ENCODE assay signal across 7 cellular contexts in genomic region chr17:33686171-33686570, GRCh38.
DNase-seq lines count a peak whose midpoint lies in the region; ATAC-seq and TF ChIP-seq lines count a peak whose summit lies in the region.

No MANE protein-coding gene starts in this region.

- no peak for ATAC-seq in DND-41 (ENCODE audit: insufficient read depth, low read depth)
- no peak for ATAC-seq in activated CD8-positive, alpha-beta T cell treated with anti-CD3 and anti-CD28 coated beads, Interleukin-2, amount 10 ng/mL, durations not matched to agents 7 days and 5 days
- no peak for ATAC-seq in HG03196 (IDR thresholded peaks at IDR 0.05; ENCODE audit: unreplicated experiment)

- no peak overlapping the region for H2AFZ ChIP-seq in DND-41 (ENCODE audit: low read depth, low read length)

- TF ChIP-seq CTCF in DND-41 (IDR thresholded peaks at IDR 0.05; ENCODE audit: borderline replicate concordance, extremely low read depth, low read length, poor library complexity, severe bottlenecking) (peak; percentile 73), mesothelial cell of epicardium (IDR thresholded peaks at IDR 0.05; ENCODE audit: unreplicated experiment) (peak; percentile 46)

- H3K27ac ChIP-seq in DND-41 (ENCODE audit: low read length) = no peak overlapping the region

- no peaks in the 10 kb centered on the region for H3K9me3 Mint-ChIP-seq in activated CD8-positive, alpha-beta T cell treated with anti-CD3 and anti-CD28 coated beads, Interleukin-2, amount 10 ng/mL, durations not matched to agents 7 days and 5 days (ENCODE audit: insufficient read depth)
- H3K9me3 Mint-ChIP-seq in mesothelial cell of epicardium = no peaks in the 10 kb centered on the region

- no peaks in the 10 kb centered on the region for H3K9me3 ChIP-seq in DND-41 (ENCODE audit: insufficient read depth, low read length, severe bottlenecking)

- H3K27me3 Mint-ChIP-seq in activated CD8-positive, alpha-beta T cell treated with anti-CD3 and anti-CD28 coated beads, Interleukin-2, amount 10 ng/mL, durations not matched to agents 7 days and 5 days (ENCODE audit: low read depth) = no peaks in the 10 kb centered on the region
- peaks cover 35% of the 10 kb centered on the region for H3K27me3 Mint-ChIP-seq in mesothelial cell of epicardium (ENCODE audit: low read depth)

- H3K4me1 ChIP-seq in DND-41 (ENCODE audit: insufficient read depth, low read length) = no peaks in the 10 kb centered on the region

- no peaks in the 10 kb centered on the region for H3K4me1 Mint-ChIP-seq in activated CD8-positive, alpha-beta T cell treated with anti-CD3 and anti-CD28 coated beads, Interleukin-2, amount 10 ng/mL, durations not matched to agents 7 days and 5 days (ENCODE audit: low read depth)
- H3K4me1 Mint-ChIP-seq in mesothelial cell of epicardium = no peaks in the 10 kb centered on the region

- no peak overlapping the region for H3K4me3 Mint-ChIP-seq in activated CD8-positive, alpha-beta T cell treated with anti-CD3 and anti-CD28 coated beads, Interleukin-2, amount 10 ng/mL, durations not matched to agents 7 days and 5 days
- no peak overlapping the region for H3K4me3 Mint-ChIP-seq in mesothelial cell of epicardium

- no peaks in the 10 kb centered on the region for H3K36me3 Mint-ChIP-seq in activated CD8-positive, alpha-beta T cell treated with anti-CD3 and anti-CD28 coated beads, Interleukin-2, amount 10 ng/mL, durations not matched to agents 7 days and 5 days (ENCODE audit: low read depth)
- H3K36me3 Mint-ChIP-seq in mesothelial cell of epicardium = no peaks in the 10 kb centered on the region

- H3K36me3 ChIP-seq in DND-41 (ENCODE audit: insufficient read depth, low read length) (no peaks in the 10 kb centered on the region), H7 (replicated peaks; ENCODE audit: control insufficient read depth, insufficient read depth, low read length) (no peaks in the 10 kb centered on the region)

- no peaks in the 10 kb centered on the region for H3K27me3 ChIP-seq in DND-41 (ENCODE audit: insufficient read depth, low read length, poor library complexity)
- no peaks in the 10 kb centered on the region for H3K27me3 ChIP-seq in H7 (ENCODE audit: control insufficient read depth, insufficient read depth, low read length)

- DNase-seq in DND-41 = peak; percentile 35
- DNase-seq in H7 = peak; percentile 66
- peak; percentile 40 for DNase-seq in activated CD8-positive, alpha-beta T cell treated with anti-CD3 and anti-CD28 coated beads, Interleukin-2, amount 10 ng/mL, durations not matched to agents 7 days and 5 days
- no peak for DNase-seq in mesothelial cell of epicardium (ENCODE audit: low spot score in 2 of 2, unreplicated experiment in 2 of 2)
- DNase-seq in NCI-H446 treated with DMSO at 0.1 percent for 48 hours (lab: John Stamatoyannopoulos, UW) = no peak
- no peak for DNase-seq in NCI-H524 (lab: John Stamatoyannopoulos, UW)

- H3K4me3 ChIP-seq in DND-41 (ENCODE audit: low read depth in 1 of 2, low read length in 2 of 2) = no peak overlapping the region
- H3K4me3 ChIP-seq in H7 (ENCODE audit: insufficient read depth, low read depth, low read length) = no peak overlapping the region

- H3K79me2 ChIP-seq in DND-41 (ENCODE audit: insufficient read depth, low read length) = no peaks in the 10 kb centered on the region

- H3K9ac ChIP-seq in DND-41 (ENCODE audit: low read depth, low read length) = no peak overlapping the region

- no peak overlapping the region for H3K27ac Mint-ChIP-seq in activated CD8-positive, alpha-beta T cell treated with anti-CD3 and anti-CD28 coated beads, Interleukin-2, amount 10 ng/mL, durations not matched to agents 7 days and 5 days
- no peak overlapping the region for H3K27ac Mint-ChIP-seq in mesothelial cell of epicardium

- POLR2A ChIA-PET in activated CD8-positive, alpha-beta T cell treated with anti-CD3 and anti-CD28 coated beads, Interleukin-2, amount 10 ng/mL, durations not matched to agents 7 days and 5 days (lab: Charles Lee) = interaction anchor here (1.0 kb wide), 1 partner anchor 18 kb away, joined by 4 read pairs; no protein-coding TSS in a partner anchor

- CTCF ChIA-PET in activated CD8-positive, alpha-beta T cell treated with anti-CD3 and anti-CD28 coated beads, Interleukin-2, amount 10 ng/mL, durations not matched to agents 7 days and 5 days (lab: Charles Lee) = interaction anchor here (1.0 to 1.5 kb wide), 2 partner anchors 11 to 14 kb away, joined by 3 to 4 read pairs; no protein-coding TSS in a partner anchor

- H4K20me1 ChIP-seq in DND-41 (ENCODE audit: insufficient read depth, low read length) = no peaks in the 10 kb centered on the region

- no peak overlapping the region for H3K4me2 ChIP-seq in DND-41 (ENCODE audit: insufficient read depth, low read length)

Comparison
In these comparisons a context has a peak if more than half of its experiments do, and no peak if none do; other contexts are left out.
1. DNase-seq: peak in DND-41 (single experiment), H7 (single experiment) and activated CD8-positive, alpha-beta T cell treated with anti-CD3 and anti-CD28 coated beads, Interleukin-2, amount 10 ng/mL, durations not matched to agents 7 days and 5 days (single experiment); none in mesothelial cell of epicardium (0 of 2), NCI-H446 treated with DMSO at 0.1 percent for 48 hours (single experiment) and NCI-H524 (0 of 2).